ENCODE assay signal across 10 cellular contexts in genomic region chr2:221343524-221343923, GRCh38.
"Had no signal": no experiment of that assay in that cellular context is flagged by ENCODE, and none has a peak within 500 bp of the region (broad histone marks: within the 10 kb centered on the region; RNA-seq: fewer than 3 reads in every experiment).

No MANE protein-coding gene starts in this region.

- H3K79me2 ChIP-seq: parathyroid adenoma had no signal

- H3K4me1 Mint-ChIP-seq: activated naive CD4-positive, alpha-beta T cell treated with anti-CD3 and anti-CD28 coated beads, Interleukin-2, amount 50 U/mL, for 24 hours; naive thymus-derived CD4-positive, alpha-beta T cell had no signal

- H3K27ac ChIP-seq: coronary artery, heart left ventricle, parathyroid adenoma, tibial nerve had no signal

- H3K27ac Mint-ChIP-seq: activated naive CD4-positive, alpha-beta T cell treated with anti-CD3 and anti-CD28 coated beads, Interleukin-2, amount 50 U/mL, for 24 hours had no signal

- H3K36me3 ChIP-seq: heart left ventricle, tibial nerve had no signal

- H3K9me3 Mint-ChIP-seq: activated naive CD4-positive, alpha-beta T cell treated with anti-CD3 and anti-CD28 coated beads, Interleukin-2, amount 50 U/mL, for 24 hours; naive thymus-derived CD4-positive, alpha-beta T cell had no signal

- H2AFZ ChIP-seq: parathyroid adenoma had no signal

- ATAC-seq: heart left ventricle; naive thymus-derived CD4-positive, alpha-beta T cell had no signal

- H3K4me3 ChIP-seq: coronary artery, heart left ventricle, tibial nerve had no signal

- H3K4me3 Mint-ChIP-seq: activated naive CD4-positive, alpha-beta T cell treated with anti-CD3 and anti-CD28 coated beads, Interleukin-2, amount 50 U/mL, for 24 hours; naive thymus-derived CD4-positive, alpha-beta T cell had no signal

- H3K4me1 ChIP-seq: parathyroid adenoma, tibial nerve had no signal

- DNase-seq: activated effector memory CD4-positive, alpha-beta T cell treated with Interleukin-2 at 50 U/mL for 16 hours; activated T-cell treated with anti-CD3 and anti-CD28 coated beads, Interleukin-2, amount 50 U/mL, for 1 hour; caudate nucleus; effector CD8-positive, alpha-beta T cell; heart left ventricle; naive thymus-derived CD4-positive, alpha-beta T cell had no signal

- H3K9me3 ChIP-seq: heart left ventricle, tibial nerve had no signal

- H3K36me3 Mint-ChIP-seq: activated naive CD4-positive, alpha-beta T cell treated with anti-CD3 and anti-CD28 coated beads, Interleukin-2, amount 50 U/mL, for 24 hours; naive thymus-derived CD4-positive, alpha-beta T cell had no signal
